ENCODE assay signal across 19 cellular contexts in genomic region chr3:180563411-180563810, GRCh38.
"Had no signal": no experiment of that assay in that cellular context is flagged by ENCODE, and none has a peak within 500 bp of the region (broad histone marks: within the 10 kb centered on the region; RNA-seq: fewer than 3 reads in every experiment).

No MANE protein-coding gene starts in this region.

- H3K27me3 Mint-ChIP-seq: activated naive CD8-positive, alpha-beta T cell treated with anti-CD3 and anti-CD28 coated beads, Interleukin-2, amount 10 ng/mL, durations not matched to agents 7 days and 5 days had no signal

- H3K27ac Mint-ChIP-seq: activated CD8-positive, alpha-beta T cell treated with anti-CD3 and anti-CD28 coated beads, Interleukin-2, amount 10 ng/mL, durations not matched to agents 7 days and 5 days; activated naive CD8-positive, alpha-beta T cell treated with anti-CD3 and anti-CD28 coated beads, Interleukin-2, amount 10 ng/mL, durations not matched to agents 7 days and 5 days; T-helper 1 cell treated with Interleukin-12 subunit alpha and Interleukin-12 subunit beta and Interleukin-4 antibody, amounts not matched to agents 30 μg/mL and 1 μg/mL, for 36 hours had no signal

- FAIRE-seq: RCC 7860 had no signal

- H3K4me1 Mint-ChIP-seq: activated naive CD8-positive, alpha-beta T cell treated with anti-CD3 and anti-CD28 coated beads, Interleukin-2, amount 10 ng/mL, durations not matched to agents 7 days and 5 days had no signal

- DNase-seq: activated CD4-positive, alpha-beta T cell treated with anti-CD3 and anti-CD28 coated beads for 4 hours; activated CD4-positive, alpha-beta T cell treated with anti-CD3 and anti-CD28 coated beads, Interleukin-2, amount 50 U/mL, for 4 hours; activated CD8-positive, alpha-beta memory T cell treated with anti-CD3 and anti-CD28 coated beads, Interleukin-2, amount 50 U/mL, for 48 hours; activated CD8-positive, alpha-beta T cell treated with anti-CD3 and anti-CD28 coated beads, Interleukin-2, amount 10 ng/mL, durations not matched to agents 7 days and 5 days; activated naive CD4-positive, alpha-beta T cell treated with anti-CD3 and anti-CD28 coated beads, Interleukin-2, amount 50 U/mL, for 16 hours; activated naive CD8-positive, alpha-beta T cell treated with anti-CD3 and anti-CD28 coated beads, Interleukin-2, amount 10 ng/mL, durations not matched to agents 7 days and 5 days; activated T-cell treated with anti-CD3 and anti-CD28 coated beads, Interleukin-2, amount 50 U/mL, for 1 hour; caudate nucleus; MG63; NCI-H1105 treated with DMSO at 0.1 percent for 48 hours; NCI-H1436 treated with DMSO at 0.1 percent for 48 hours; NCI-H1930; NCI-H345; NCI-H510A; NCI-H82; PC-3; SHP77 had no signal

- H3K4me3 Mint-ChIP-seq: activated CD8-positive, alpha-beta T cell treated with anti-CD3 and anti-CD28 coated beads, Interleukin-2, amount 10 ng/mL, durations not matched to agents 7 days and 5 days; activated naive CD8-positive, alpha-beta T cell treated with anti-CD3 and anti-CD28 coated beads, Interleukin-2, amount 10 ng/mL, durations not matched to agents 7 days and 5 days; T-helper 1 cell treated with Interleukin-12 subunit alpha and Interleukin-12 subunit beta and Interleukin-4 antibody, amounts not matched to agents 30 μg/mL and 1 μg/mL, for 36 hours had no signal

- H3K36me3 Mint-ChIP-seq: activated naive CD8-positive, alpha-beta T cell treated with anti-CD3 and anti-CD28 coated beads, Interleukin-2, amount 10 ng/mL, durations not matched to agents 7 days and 5 days had no signal
